In the genomic region with DNA sequence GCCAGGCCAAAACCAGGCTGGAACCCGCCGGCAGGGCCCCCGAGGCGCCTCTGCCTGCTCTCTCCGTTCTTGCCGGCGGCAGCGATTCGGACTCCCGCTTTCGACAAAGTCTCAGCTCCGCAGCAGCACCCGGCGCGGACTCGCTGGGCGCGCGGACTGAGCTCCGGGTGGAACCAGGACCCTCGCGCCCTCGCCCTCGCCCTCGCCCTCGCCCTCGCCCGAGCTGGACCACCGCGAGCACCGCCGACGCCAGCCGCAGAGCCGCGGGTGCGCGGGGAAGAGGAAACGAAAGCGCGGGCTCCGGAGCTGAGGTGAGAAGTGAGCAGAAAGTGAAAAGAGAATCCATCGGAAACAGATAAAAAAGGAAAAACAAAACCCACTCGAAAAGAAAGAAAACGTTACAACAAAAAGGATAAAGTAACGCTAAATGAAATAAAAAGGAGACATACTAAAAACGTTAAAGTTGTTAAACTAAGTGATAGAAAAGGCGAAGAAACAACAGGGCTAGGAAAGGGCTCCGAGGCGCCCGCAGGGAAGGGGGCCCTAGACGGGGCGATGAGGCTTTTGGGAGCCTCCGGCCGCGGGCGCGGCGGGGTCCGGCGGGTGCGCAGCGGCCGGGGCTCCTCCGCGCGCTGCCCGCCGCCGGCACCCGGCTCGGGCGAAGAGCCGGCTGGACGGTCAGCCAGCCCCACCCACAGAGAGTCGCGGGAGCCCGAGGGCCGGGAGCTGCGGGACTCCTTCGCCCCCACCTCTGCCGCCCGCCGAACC, we compare ENCODE assay signal across 9 cellular contexts.
DNase-seq lines count a peak whose midpoint lies in the region; ATAC-seq lines count a peak whose summit lies in the region.
"Had no signal": no experiment of that assay in that cellular context is flagged by ENCODE, and none has a peak within 500 bp of the region (broad histone marks: within the 10 kb centered on the region; RNA-seq: fewer than 3 reads in every experiment).

No MANE protein-coding gene starts in this region.

- H3K4me3 ChIP-seq in subcutaneous abdominal adipose tissue (ENCODE audit: low read depth in 1 of 5, low read length in 5 of 5) (peak overlapping the region in 4 of 5 donors; percentile 29 to 53 (median 33)), HAP-1 (no peak overlapping the region)

- H3K27ac ChIP-seq in subcutaneous abdominal adipose tissue (ENCODE audit: low read depth, low read length), result no peak overlapping the region
- H3K27ac ChIP-seq: 22Rv1 had no signal

- in situ Hi-C loops in HAP-1 (cut with MboI; ENCODE audit: low sequenced_read_pairs), result no loop called here

- ATAC-seq in activated T-helper 17 cell treated with anti-CD3 and anti-CD28 coated beads, Interleukin-2, amount 50 U/mL, for 72 hours (replicated peaks), result no peak
- ATAC-seq in HG03196 (IDR thresholded peaks at IDR 0.05; ENCODE audit: unreplicated experiment), result no peak

- no peaks in the 10 kb centered on the region for H3K9me3 Mint-ChIP-seq in activated T-helper 17 cell treated with anti-CD3 and anti-CD28 coated beads, Interleukin-2, amount 50 U/mL, for 72 hours

- H3K36me3 ChIP-seq in subcutaneous abdominal adipose tissue (ENCODE audit: control insufficient read depth in 5 of 5, insufficient read depth in 5 of 5, low read length in 5 of 5) (no peaks in the 10 kb centered on the region), HAP-1 (replicated peaks) (no peaks in the 10 kb centered on the region)

- H3K9me3 ChIP-seq in subcutaneous abdominal adipose tissue (ENCODE audit: control insufficient read depth in 5 of 5, low read length in 5 of 5) (no peaks in the 10 kb centered on the region), HAP-1 (no peaks in the 10 kb centered on the region)

- H3K4me3 Mint-ChIP-seq in activated T-helper 17 cell treated with anti-CD3 and anti-CD28 coated beads, Interleukin-2, amount 50 U/mL, for 72 hours, result peak overlapping the region; percentile 62

- H3K27ac Mint-ChIP-seq in activated T-helper 17 cell treated with anti-CD3 and anti-CD28 coated beads, Interleukin-2, amount 50 U/mL, for 72 hours, result no peak overlapping the region

- peak; percentile 60 for DNase-seq in DMS53 (lab: John Stamatoyannopoulos, UW)
- DNase-seq in DMS53 treated with DMSO at 0.1 percent for 48 hours (lab: John Stamatoyannopoulos, UW; ENCODE audit: unreplicated experiment), result no peak
- DNase-seq in islet precursor cell, result peak; percentile 62
- DNase-seq in NCI-H226, result no peak
- no peak for DNase-seq in HAP-1 (ENCODE audit: low spot score in 2 of 2)

- H3K9ac ChIP-seq in subcutaneous abdominal adipose tissue (ENCODE audit: low read length in 5 of 5), result no peak overlapping the region

- H3K27me3 ChIP-seq in subcutaneous abdominal adipose tissue (ENCODE audit: control insufficient read depth in 5 of 5, insufficient read depth in 4 of 5, low read length in 5 of 5) (peaks cover 71 to 93% (median 85%) of the 10 kb centered on the region in 5 donors), HAP-1 (ENCODE audit: low read depth) (peaks cover 95% of the 10 kb centered on the region)

- peaks cover 0 to 18% (median 16%) of the 10 kb centered on the region in 5 donors for H3K4me1 ChIP-seq in subcutaneous abdominal adipose tissue (ENCODE audit: control insufficient read depth in 5 of 5, insufficient read depth in 5 of 5, low read length in 5 of 5)
- H3K4me1 ChIP-seq in HAP-1, result peaks cover 8% of the 10 kb centered on the region

- peaks cover 67% of the 10 kb centered on the region for H3K27me3 Mint-ChIP-seq in activated T-helper 17 cell treated with anti-CD3 and anti-CD28 coated beads, Interleukin-2, amount 50 U/mL, for 72 hours

- H3K4me1 Mint-ChIP-seq in activated T-helper 17 cell treated with anti-CD3 and anti-CD28 coated beads, Interleukin-2, amount 50 U/mL, for 72 hours, result peaks cover 28% of the 10 kb centered on the region

- peaks cover 12% of the 10 kb centered on the region for H3K36me3 Mint-ChIP-seq in activated T-helper 17 cell treated with anti-CD3 and anti-CD28 coated beads, Interleukin-2, amount 50 U/mL, for 72 hours (ENCODE audit: low read depth)

Comparison
In these comparisons a context has a peak if more than half of its experiments do, and no peak if none do; other contexts are left out.
1. DNase-seq: peak in DMS53 (single experiment) and islet precursor cell (single experiment); none in DMS53 treated with DMSO at 0.1 percent for 48 hours (single experiment), NCI-H226 (single experiment) and HAP-1 (0 of 2).